Comparison of ENCODE assay signal across 8 cellular contexts in genomic region chr16:17469011-17469741, GRCh38. TPM values are rescaled to one million over a fixed set of nuclear protein-coding genes. Genes with fewer than 3 reads are reported as not detected.
A peak's percentile ranks its signal among the peaks of the same experiment; 100 is the strongest.
DNase-seq lines count a peak whose midpoint lies in the region; ATAC-seq and TF ChIP-seq lines count a peak whose summit lies in the region.

No MANE protein-coding gene starts in this region.

- H3K4me1 Mint-ChIP-seq in IgD-negative memory B cell (peaks cover 26 to 36% (median 29%) of the 10 kb centered on the region in 3 donors), nephron (peaks cover 34% of the 10 kb centered on the region)

- H3K36me3 ChIP-seq in BLaER1: no peaks in the 10 kb centered on the region
- H3K36me3 ChIP-seq in effector memory CD4-positive, alpha-beta T cell (ENCODE audit: control insufficient read depth, insufficient read depth, low read length): no peaks in the 10 kb centered on the region

- H3K27me3 Mint-ChIP-seq in IgD-negative memory B cell (peaks cover 11% of the 10 kb centered on the region), nephron (ENCODE audit: low read depth) (peaks cover 22% of the 10 kb centered on the region)

- no peaks in the 10 kb centered on the region for H3K9me3 ChIP-seq in BLaER1
- H3K9me3 ChIP-seq in effector memory CD4-positive, alpha-beta T cell (ENCODE audit: control insufficient read depth, low read length): no peaks in the 10 kb centered on the region

- no peak for ATAC-seq in HG03139 (IDR thresholded peaks at IDR 0.05; ENCODE audit: unreplicated experiment)

- peak overlapping the region in 2 of 3 donors; percentile 5 to 41 for H3K27ac Mint-ChIP-seq in IgD-negative memory B cell
- H3K27ac Mint-ChIP-seq in nephron: peak overlapping the region; percentile 17 to 32 (median 24)

- peak overlapping the region; percentile 96 for H3K9ac ChIP-seq in BLaER1

- H3K27me3 ChIP-seq in BLaER1: no peaks in the 10 kb centered on the region
- H3K27me3 ChIP-seq in effector memory CD4-positive, alpha-beta T cell (replicated peaks; ENCODE audit: control insufficient read depth, insufficient read depth, low read length, poor library complexity, severe bottlenecking): no peaks in the 10 kb centered on the region

- H3K4me3 Mint-ChIP-seq in IgD-negative memory B cell (peak overlapping the region; percentile 92 to 97 (median 96)), nephron (peak overlapping the region; percentile 89 to 91 (median 89))

- no peaks in the 10 kb centered on the region for H3K9me3 Mint-ChIP-seq in IgD-negative memory B cell
- no peaks in the 10 kb centered on the region for H3K9me3 Mint-ChIP-seq in nephron

- H3K4me1 ChIP-seq in BLaER1: peaks cover 66% of the 10 kb centered on the region
- H3K4me1 ChIP-seq in effector memory CD4-positive, alpha-beta T cell (ENCODE audit: control insufficient read depth, insufficient read depth, low read length, poor library complexity, severe bottlenecking): peaks cover 30% of the 10 kb centered on the region

- no peak for DNase-seq in effector memory CD4-positive, alpha-beta T cell
- no peak for DNase-seq in effector CD8-positive, alpha-beta T cell (lab: John Stamatoyannopoulos, UW)
- DNase-seq in SHP77 (lab: John Stamatoyannopoulos, UW) (no peak), NCI-H226 (no peak)

- H3K36me3 Mint-ChIP-seq in IgD-negative memory B cell: no peaks in the 10 kb centered on the region
- no peaks in the 10 kb centered on the region for H3K36me3 Mint-ChIP-seq in nephron (ENCODE audit: low read depth)

- TF ChIP-seq CTCF in nephron (IDR thresholded peaks at IDR 0.05; ENCODE audit: unreplicated experiment in 3 of 3): no peak

- H3K4me3 ChIP-seq in BLaER1: peak overlapping the region; percentile 99
- H3K4me3 ChIP-seq in effector memory CD4-positive, alpha-beta T cell (ENCODE audit: insufficient read depth, low read depth, low read length, poor library complexity, severe bottlenecking): peak overlapping the region; percentile 82

- peak overlapping the region; percentile 96 for H3K27ac ChIP-seq in BLaER1
- peak overlapping the region; percentile 46 for H3K27ac ChIP-seq in effector memory CD4-positive, alpha-beta T cell (ENCODE audit: insufficient read depth, low read length, poor library complexity, severe bottlenecking)

- H3K4me2 ChIP-seq in BLaER1: peak overlapping the region; percentile 95

- H4K20me1 ChIP-seq in BLaER1: peaks cover 53% of the 10 kb centered on the region

RNA-seq across cellular contexts. Expression of gene XYLT1, which starts 1.6 kb away (rescaled TPM):
- 0.80 TPM for polyA plus RNA-seq in IgD-negative memory B cell
